19 cellular contexts compared by ENCODE assay signal in the genomic region with DNA sequence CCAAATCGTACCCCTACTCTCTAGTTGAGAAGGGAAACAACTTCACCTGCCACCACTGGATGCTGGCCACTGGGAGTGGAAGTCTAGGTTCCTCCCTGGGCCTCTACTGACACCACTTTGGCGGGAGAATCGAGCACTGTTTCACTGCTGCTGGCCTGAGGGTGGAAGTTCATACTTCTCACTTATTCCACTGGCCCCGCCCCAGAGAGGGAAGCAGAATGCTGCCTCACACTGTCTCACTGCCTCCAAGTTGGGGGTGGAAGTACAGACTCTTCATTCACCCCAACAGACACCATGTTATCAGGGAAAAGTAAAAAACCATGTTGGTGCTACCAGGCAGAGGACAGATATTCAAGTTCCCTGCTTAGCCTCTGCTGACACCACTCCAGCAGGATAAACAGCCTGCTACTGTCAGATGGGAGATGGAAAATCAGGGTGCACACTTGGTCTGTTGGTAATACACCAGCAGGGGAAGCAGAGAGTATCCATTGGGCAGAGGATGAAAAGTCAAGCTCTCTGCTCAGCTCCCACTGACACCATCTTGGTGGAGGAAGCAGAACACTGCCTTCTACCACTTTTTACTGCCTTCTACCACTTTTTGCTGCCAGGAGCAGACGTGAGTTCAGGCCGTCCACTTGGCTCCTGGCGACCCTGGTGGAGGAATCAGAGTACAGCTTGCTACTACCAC.
DNase-seq lines count a peak whose midpoint lies in the region; ATAC-seq and TF ChIP-seq lines count a peak whose summit lies in the region.
"Had no signal": no experiment of that assay in that cellular context is flagged by ENCODE, and none has a peak within 500 bp of the region (broad histone marks: within the 10 kb centered on the region; RNA-seq: fewer than 3 reads in every experiment).

No MANE protein-coding gene starts in this region.

- TF ChIP-seq CTCF in foreskin keratinocyte (conservative IDR thresholded peaks at IDR 0.05) (peak; percentile 37), type B pancreatic cell (conservative IDR thresholded peaks at IDR 0.05) (peak; percentile 57)

- intact Hi-C loops in Right ventricle myocardium inferior (cut with DNase I) (no loop called here), cardiac septum (cut with DNase I) (no loop called here)

- ATAC-seq in Right ventricle myocardium inferior (peak; percentile 28), foreskin keratinocyte (peak; percentile 25)
- ATAC-seq in stimulated activated naive B cell treated with anti-CD40 and anti-IgM and Interleukin-4, amounts not matched to agents 10 μg/mL and 1 μg/mL and 100 μg/mL, for 72 hours (replicated peaks), result no peak

- H3K27ac ChIP-seq in foreskin keratinocyte, result no peak overlapping the region
- H3K27ac ChIP-seq: dorsolateral prefrontal cortex, spleen had no signal

- H3K4me3 Mint-ChIP-seq in type B pancreatic cell, result no peak overlapping the region
- no peak overlapping the region for H3K4me3 Mint-ChIP-seq in stimulated activated naive B cell treated with anti-CD40 and anti-IgM and Interleukin-4, amounts not matched to agents 10 μg/mL and 1 μg/mL and 100 μg/mL, for 72 hours
- H3K4me3 Mint-ChIP-seq: activated T-helper 1 cell treated with anti-CD3 and anti-CD28 coated beads, Interleukin-12 subunit alpha, Interleukin-12 subunit beta, Interleukin-2, Interleukin-4 antibody, amounts not matched to agents 30 ng/mL and 10 ng/mL and 1 ng/mL, durations not matched to agents 14 hours and 24 hours and 36 hours; IgD-negative memory B cell; T-helper 2 cell treated with Interferon-gamma antibody and Interleukin-4, amounts not matched to agents 5 μg/mL and 100 μg/mL, for 36 hours had no signal

- no peaks in the 10 kb centered on the region for H3K27me3 ChIP-seq in foreskin keratinocyte
- H3K27me3 ChIP-seq: dorsolateral prefrontal cortex, spleen had no signal

- DNase-seq in Right ventricle myocardium inferior (ENCODE audit: missing footprints) (no peak), cardiac septum (ENCODE audit: low spot score) (no peak), SW480 (ENCODE audit: low spot score) (peak; percentile 24), foreskin keratinocyte (no peak), type B pancreatic cell (ENCODE audit: extremely low spot score, unreplicated experiment) (no peak), retina (no peak)
- DNase-seq in stimulated activated naive B cell treated with anti-CD40 and anti-IgM and Interleukin-4, amounts not matched to agents 10 μg/mL and 1 μg/mL and 100 μg/mL, for 72 hours, result no peak
- no peak for DNase-seq in stimulated activated CD4-positive, alpha-beta T cell treated with anti-CD3 and anti-CD28 coated beads, Interleukin-1b, Interleukin-23, amount 100 ng/mL, for 48 hours
- DNase-seq: aorta, DMS153, dorsolateral prefrontal cortex, NCI-H1417 treated with DMSO at 0.1 percent for 48 hours, NCI-H524 treated with DMSO at 0.1 percent for 48 hours, RPMI8226, spleen, substantia nigra had no signal

- no peaks in the 10 kb centered on the region for H3K4me1 ChIP-seq in foreskin keratinocyte
- H3K4me1 ChIP-seq: spleen had no signal

- no peaks in the 10 kb centered on the region for H3K4me1 Mint-ChIP-seq in type B pancreatic cell (ENCODE audit: unreplicated experiment)
- no peaks in the 10 kb centered on the region for H3K4me1 Mint-ChIP-seq in stimulated activated naive B cell treated with anti-CD40 and anti-IgM and Interleukin-4, amounts not matched to agents 10 μg/mL and 1 μg/mL and 100 μg/mL, for 72 hours

- H3K27ac Mint-ChIP-seq in type B pancreatic cell, result no peak overlapping the region
- H3K27ac Mint-ChIP-seq in stimulated activated naive B cell treated with anti-CD40 and anti-IgM and Interleukin-4, amounts not matched to agents 10 μg/mL and 1 μg/mL and 100 μg/mL, for 72 hours, result no peak overlapping the region
- H3K27ac Mint-ChIP-seq: activated T-helper 1 cell treated with anti-CD3 and anti-CD28 coated beads, Interleukin-12 subunit alpha, Interleukin-12 subunit beta, Interleukin-2, Interleukin-4 antibody, amounts not matched to agents 30 ng/mL and 10 ng/mL and 1 ng/mL, durations not matched to agents 14 hours and 24 hours and 36 hours; IgD-negative memory B cell; T-helper 2 cell treated with Interferon-gamma antibody and Interleukin-4, amounts not matched to agents 5 μg/mL and 100 μg/mL, for 36 hours had no signal

- peaks cover 3% of the 10 kb centered on the region for H3K9me3 Mint-ChIP-seq in type B pancreatic cell
- peaks cover 7 to 8% of the 10 kb centered on the region in 2 donors for H3K9me3 Mint-ChIP-seq in stimulated activated naive B cell treated with anti-CD40 and anti-IgM and Interleukin-4, amounts not matched to agents 10 μg/mL and 1 μg/mL and 100 μg/mL, for 72 hours

- H3K27me3 Mint-ChIP-seq in type B pancreatic cell, result no peaks in the 10 kb centered on the region
- no peaks in the 10 kb centered on the region for H3K27me3 Mint-ChIP-seq in stimulated activated naive B cell treated with anti-CD40 and anti-IgM and Interleukin-4, amounts not matched to agents 10 μg/mL and 1 μg/mL and 100 μg/mL, for 72 hours
- H3K27me3 Mint-ChIP-seq: IgD-negative memory B cell had no signal

- peaks cover 9% of the 10 kb centered on the region for H3K36me3 Mint-ChIP-seq in type B pancreatic cell
- peaks cover 37 to 49% of the 10 kb centered on the region in 2 donors for H3K36me3 Mint-ChIP-seq in stimulated activated naive B cell treated with anti-CD40 and anti-IgM and Interleukin-4, amounts not matched to agents 10 μg/mL and 1 μg/mL and 100 μg/mL, for 72 hours

Comparison
In these comparisons a context has a peak if more than half of its experiments do, and no peak if none do; other contexts are left out.
1. ATAC-seq: peak in Right ventricle myocardium inferior (single experiment) and foreskin keratinocyte (single experiment); none in stimulated activated naive B cell treated with anti-CD40 and anti-IgM and Interleukin-4, amounts not matched to agents 10 μg/mL and 1 μg/mL and 100 μg/mL, for 72 hours (0 of 2).